8 cellular contexts compared by ENCODE assay signal in the genomic region with DNA sequence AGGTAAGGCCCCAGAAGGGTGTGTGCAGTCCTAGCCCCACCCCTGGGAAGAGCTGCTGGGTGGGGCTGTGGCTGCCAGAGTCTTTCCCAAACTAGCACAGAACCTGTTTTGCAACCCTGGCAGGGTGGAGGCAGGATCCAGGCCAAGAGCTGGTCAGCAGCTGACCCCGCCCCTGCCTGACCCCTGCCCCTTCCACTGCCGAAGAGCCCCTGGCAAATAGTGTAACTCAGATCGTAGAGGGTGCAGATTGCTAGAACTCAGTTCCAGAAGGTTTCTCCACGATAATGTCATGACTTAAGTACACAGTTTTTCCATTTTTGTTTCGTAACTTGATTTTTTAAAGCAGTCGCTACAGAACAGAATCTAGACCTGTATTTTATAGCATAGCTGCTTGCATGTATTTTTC. TPM values are rescaled to one million over a fixed set of nuclear protein-coding genes. Genes with fewer than 3 reads are reported as not detected.
A peak's percentile ranks its signal among the peaks of the same experiment; 100 is the strongest.
DNase-seq lines count a peak whose midpoint lies in the region; ATAC-seq and TF ChIP-seq lines count a peak whose summit lies in the region.

No MANE protein-coding gene starts in this region.

- TF ChIP-seq POLR2A in stomach (IDR thresholded peaks at IDR 0.05), result no peak

- H3K27ac ChIP-seq in ascending aorta, result peak overlapping the region; percentile 91 to 98
- H3K27ac ChIP-seq in stomach, result peak overlapping the region; percentile 83 to 100 (median 92)

- H3K4me1 ChIP-seq in ascending aorta (peaks cover 47 to 73% of the 10 kb centered on the region in 2 donors), stomach (peaks cover 76 to 80% (median 78%) of the 10 kb centered on the region in 4 donors)

- intact Hi-C loops in ascending aorta (cut with DNase I), result loop anchor here (2.0 kb wide), 1 partner anchor 14 kb away; no protein-coding TSS in a partner anchor
- intact Hi-C loops in stomach (cut with DNase I; ENCODE audit: low total_unique reads), result no loop called here

- 6 to 19% (median 12%) methylated on average over 6 of the region's 6 CpGs for WGBS in stomach, 5 donors

- no peak for DNase-seq in T-helper 2 cell treated with Interferon-gamma antibody and Interleukin-4, amounts not matched to agents 5 μg/mL and 100 μg/mL, for 36 hours (ENCODE audit: low spot score)
- no peak for DNase-seq in T-helper 2 cell
- no peak for DNase-seq in ascending aorta (ENCODE audit: low spot score in 2 of 2)
- peak; percentile 95 for DNase-seq in islet precursor cell
- peak; percentile 92 for DNase-seq in stomach
- DNase-seq in NK-92 (lab: John Stamatoyannopoulos, UW; ENCODE audit: unreplicated experiment), result no peak
- DNase-seq in stimulated activated naive CD4-positive, alpha-beta T cell treated with Interleukin-2 at 50 U/mL for 16 hours (lab: John Stamatoyannopoulos, UW), result no peak

- no peaks in the 10 kb centered on the region for H3K9me3 Mint-ChIP-seq in T-helper 2 cell treated with Interferon-gamma antibody and Interleukin-4, amounts not matched to agents 5 μg/mL and 100 μg/mL, for 36 hours

- H3K9me3 ChIP-seq in ascending aorta, result no peaks in the 10 kb centered on the region
- no peaks in the 10 kb centered on the region for H3K9me3 ChIP-seq in stomach

- H3K4me1 Mint-ChIP-seq in T-helper 2 cell treated with Interferon-gamma antibody and Interleukin-4, amounts not matched to agents 5 μg/mL and 100 μg/mL, for 36 hours (ENCODE audit: low read depth), result peaks cover 55% of the 10 kb centered on the region

- peak overlapping the region; percentile 90 for H3K27ac Mint-ChIP-seq in T-helper 2 cell treated with Interferon-gamma antibody and Interleukin-4, amounts not matched to agents 5 μg/mL and 100 μg/mL, for 36 hours

- peak overlapping the region; percentile 93 for H3K4me3 Mint-ChIP-seq in T-helper 2 cell treated with Interferon-gamma antibody and Interleukin-4, amounts not matched to agents 5 μg/mL and 100 μg/mL, for 36 hours

- ATAC-seq in GM18867 (IDR thresholded peaks at IDR 0.05; ENCODE audit: unreplicated experiment), result no peak

- no peak for TF ChIP-seq CTCF in ascending aorta (IDR thresholded peaks at IDR 0.05)
- no peak for TF ChIP-seq CTCF in stomach (IDR thresholded peaks at IDR 0.05)

- H3K27me3 Mint-ChIP-seq in T-helper 2 cell treated with Interferon-gamma antibody and Interleukin-4, amounts not matched to agents 5 μg/mL and 100 μg/mL, for 36 hours (ENCODE audit: low read depth), result no peaks in the 10 kb centered on the region

- H3K27me3 ChIP-seq in ascending aorta, result no peaks in the 10 kb centered on the region
- H3K27me3 ChIP-seq in stomach, result no peaks in the 10 kb centered on the region

- peaks cover 32% of the 10 kb centered on the region for H3K36me3 Mint-ChIP-seq in T-helper 2 cell treated with Interferon-gamma antibody and Interleukin-4, amounts not matched to agents 5 μg/mL and 100 μg/mL, for 36 hours (ENCODE audit: low read depth)

- peaks cover 26 to 31% of the 10 kb centered on the region in 2 donors for H3K36me3 ChIP-seq in ascending aorta
- H3K36me3 ChIP-seq in stomach, result peaks cover 33 to 40% (median 38%) of the 10 kb centered on the region in 4 donors

- TF ChIP-seq EP300 in stomach (IDR thresholded peaks at IDR 0.05), result no peak

- H3K4me3 ChIP-seq in ascending aorta (peak overlapping the region; percentile 34 to 50), stomach (peak overlapping the region in 3 of 4 donors; percentile 19 to 34 (median 25))

RNA-seq across cellular contexts. Expression of a gene that starts 26.7 kb away (rescaled TPM):
- total RNA-seq in ascending aorta (30.2 TPM), stomach (10 to 100 TPM; 17.9 to 42.3 (median 19.3) TPM)
- polyA plus RNA-seq in stomach, result 10 to 100 TPM; 13.9 to 17.1 (median 15.6) TPM

Comparison
In these comparisons a context has a peak if more than half of its experiments do, and no peak if none do; other contexts are left out.
1. DNase-seq: peak in islet precursor cell (single experiment) and stomach (single experiment); none in T-helper 2 cell treated with Interferon-gamma antibody and Interleukin-4, amounts not matched to agents 5 μg/mL and 100 μg/mL, for 36 hours (single experiment), T-helper 2 cell (0 of 5), ascending aorta (0 of 2), NK-92 (single experiment) and stimulated activated naive CD4-positive, alpha-beta T cell treated with Interleukin-2 at 50 U/mL for 16 hours (single experiment).